Comparison of ENCODE assay signal across 8 cellular contexts in the genomic region with DNA sequence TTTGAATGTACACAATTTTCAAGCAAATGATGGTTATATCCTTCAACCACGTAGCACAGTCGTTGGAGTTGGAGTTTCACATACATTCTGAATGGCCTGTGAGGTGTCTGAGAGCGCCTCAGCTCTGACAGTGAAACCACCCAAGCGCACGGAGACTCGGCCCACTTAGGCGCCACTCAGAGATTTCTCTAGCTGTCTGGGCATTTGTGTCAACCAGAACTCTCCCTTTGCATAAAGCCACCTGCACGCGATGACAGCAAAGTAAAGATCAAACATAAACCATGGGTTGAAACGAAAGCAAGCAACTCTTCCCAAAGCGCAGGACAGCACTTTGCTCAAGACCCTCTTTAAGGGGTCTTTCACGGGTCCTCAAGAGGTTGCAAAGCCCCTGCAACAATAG. TPM values are rescaled to one million over a fixed set of nuclear protein-coding genes. Genes with fewer than 3 reads are reported as not detected.
DNase-seq lines count a peak whose midpoint lies in the region; ATAC-seq and TF ChIP-seq lines count a peak whose summit lies in the region.

No MANE protein-coding gene starts in this region.

- H3K9ac ChIP-seq in trophoblast cell (ENCODE audit: low read length), result no peak overlapping the region

- no peak overlapping the region for H2AK5ac ChIP-seq in trophoblast cell (ENCODE audit: low read length)

- DNase-seq in GM06990 (ENCODE audit: extremely low read depth, insufficient read length) (peak; percentile 61), trophoblast cell (peak in 1 of 2 donors; percentile 31), NCI-H510A treated with DMSO at 0.1 percent for 48 hours (lab: John Stamatoyannopoulos, UW) (no peak), epidermal melanocyte (ENCODE audit: insufficient read length, low spot score) (no peak)
- DNase-seq in effector memory CD4-positive, alpha-beta T cell, result no peak

- H3K36me3 ChIP-seq in GM06990 (ENCODE audit: control insufficient read depth, insufficient read depth, low read length) (no peaks in the 10 kb centered on the region), trophoblast cell (ENCODE audit: control insufficient read depth in 1 of 2, insufficient read depth in 2 of 2, low read length in 2 of 2) (no peaks in the 10 kb centered on the region)
- no peaks in the 10 kb centered on the region for H3K36me3 ChIP-seq in effector memory CD4-positive, alpha-beta T cell (ENCODE audit: control insufficient read depth, insufficient read depth, low read length)

- WGBS in trophoblast cell (ENCODE audit: extremely low coverage, insufficient coverage, insufficient read length), result no CpG with 5 or more reads among the region's 12 CpGs

- H3K79me1 ChIP-seq in trophoblast cell (ENCODE audit: low read length), result no peaks in the 10 kb centered on the region

- H2BK5ac ChIP-seq in trophoblast cell (ENCODE audit: low read depth, low read length, poor library complexity), result no peak overlapping the region

- H3K4me2 ChIP-seq in trophoblast cell (ENCODE audit: low read length), result peak overlapping the region; percentile 87

- no peak overlapping the region for H3K18ac ChIP-seq in trophoblast cell (ENCODE audit: low read length)

- H3K9me3 ChIP-seq in effector memory CD4-positive, alpha-beta T cell (ENCODE audit: control insufficient read depth, low read length), result no peaks in the 10 kb centered on the region
- H3K9me3 ChIP-seq in trophoblast cell (ENCODE audit: insufficient read depth, low read depth, low read length), result peaks cover 12% of the 10 kb centered on the region

- no peak overlapping the region for H3K23ac ChIP-seq in trophoblast cell (ENCODE audit: low read length)

- no peak overlapping the region for H2AFZ ChIP-seq in trophoblast cell (ENCODE audit: insufficient read depth, low read length, poor library complexity)

- no peak overlapping the region for H4K91ac ChIP-seq in trophoblast cell (ENCODE audit: low read depth, low read length)

- H4K8ac ChIP-seq in trophoblast cell (ENCODE audit: low read depth, low read length), result no peak overlapping the region

- no peak overlapping the region for H2BK12ac ChIP-seq in trophoblast cell (ENCODE audit: low read length)

- no peak overlapping the region for H3K27ac ChIP-seq in effector memory CD4-positive, alpha-beta T cell (ENCODE audit: insufficient read depth, low read length, poor library complexity, severe bottlenecking)
- H3K27ac ChIP-seq in trophoblast cell (ENCODE audit: low read depth, low read length), result no peak overlapping the region

- H3K4ac ChIP-seq in trophoblast cell (ENCODE audit: low read depth, low read length), result no peak overlapping the region

- no peak overlapping the region for H4K12ac ChIP-seq in trophoblast cell (ENCODE audit: low read depth, low read length)

- TF ChIP-seq CTCF in GM06990 (IDR thresholded peaks at IDR 0.05; ENCODE audit: insufficient read depth, low read length, poor library complexity, severe bottlenecking), result no peak

- no peak overlapping the region for H2BK120ac ChIP-seq in trophoblast cell (ENCODE audit: insufficient read depth, low read length, poor library complexity)

- H3K4me1 ChIP-seq in effector memory CD4-positive, alpha-beta T cell (ENCODE audit: control insufficient read depth, insufficient read depth, low read length, poor library complexity, severe bottlenecking), result peaks cover 19% of the 10 kb centered on the region
- H3K4me1 ChIP-seq in trophoblast cell (ENCODE audit: control insufficient read depth in 1 of 2, insufficient read depth in 2 of 2, low read length in 2 of 2), result peaks cover 19 to 27% of the 10 kb centered on the region in 2 experiments

- no peak overlapping the region for H3K14ac ChIP-seq in trophoblast cell (ENCODE audit: low read length)

- H3K79me2 ChIP-seq in trophoblast cell (ENCODE audit: control insufficient read depth, insufficient read depth, low read length, poor library complexity), result no peaks in the 10 kb centered on the region

- H3K27me3 ChIP-seq in GM06990 (replicated peaks; ENCODE audit: control insufficient read depth, insufficient read depth, low read length), result no peaks in the 10 kb centered on the region
- H3K27me3 ChIP-seq in effector memory CD4-positive, alpha-beta T cell (replicated peaks; ENCODE audit: control insufficient read depth, insufficient read depth, low read length, poor library complexity, severe bottlenecking), result peaks cover 31% of the 10 kb centered on the region
- peaks cover 15% of the 10 kb centered on the region for H3K27me3 ChIP-seq in trophoblast cell (ENCODE audit: insufficient read depth, low read length)

- ATAC-seq in HG02798 (IDR thresholded peaks at IDR 0.05; ENCODE audit: poor library complexity, unreplicated experiment), result peak; percentile 68
- no peak for ATAC-seq in HG03095 (IDR thresholded peaks at IDR 0.05; ENCODE audit: unreplicated experiment)
- ATAC-seq in GM19328 (IDR thresholded peaks at IDR 0.05; ENCODE audit: unreplicated experiment), result no peak

- H3K4me3 ChIP-seq in GM06990 (replicated peaks; ENCODE audit: low read depth, low read length), result no peak overlapping the region
- H3K4me3 ChIP-seq in effector memory CD4-positive, alpha-beta T cell (ENCODE audit: insufficient read depth, low read depth, low read length, poor library complexity, severe bottlenecking), result peak overlapping the region; percentile 42
- H3K4me3 ChIP-seq in trophoblast cell (ENCODE audit: low read depth, low read length), result no peak overlapping the region

RNA-seq across cellular contexts. Expression of a gene that starts 0.5 kb away (rescaled TPM):
- polyA plus RNA-seq in trophoblast cell (2013), result 0.72 and 0.75 TPM in 2 replicates

RNA-seq across cellular contexts. Expression of a gene that starts 56.8 kb away (rescaled TPM):
- 45.2 and 49.1 TPM in 2 replicates for polyA plus RNA-seq in trophoblast cell (2013)
